Comparison of ENCODE assay signal across 8 cellular contexts in the genomic region with DNA sequence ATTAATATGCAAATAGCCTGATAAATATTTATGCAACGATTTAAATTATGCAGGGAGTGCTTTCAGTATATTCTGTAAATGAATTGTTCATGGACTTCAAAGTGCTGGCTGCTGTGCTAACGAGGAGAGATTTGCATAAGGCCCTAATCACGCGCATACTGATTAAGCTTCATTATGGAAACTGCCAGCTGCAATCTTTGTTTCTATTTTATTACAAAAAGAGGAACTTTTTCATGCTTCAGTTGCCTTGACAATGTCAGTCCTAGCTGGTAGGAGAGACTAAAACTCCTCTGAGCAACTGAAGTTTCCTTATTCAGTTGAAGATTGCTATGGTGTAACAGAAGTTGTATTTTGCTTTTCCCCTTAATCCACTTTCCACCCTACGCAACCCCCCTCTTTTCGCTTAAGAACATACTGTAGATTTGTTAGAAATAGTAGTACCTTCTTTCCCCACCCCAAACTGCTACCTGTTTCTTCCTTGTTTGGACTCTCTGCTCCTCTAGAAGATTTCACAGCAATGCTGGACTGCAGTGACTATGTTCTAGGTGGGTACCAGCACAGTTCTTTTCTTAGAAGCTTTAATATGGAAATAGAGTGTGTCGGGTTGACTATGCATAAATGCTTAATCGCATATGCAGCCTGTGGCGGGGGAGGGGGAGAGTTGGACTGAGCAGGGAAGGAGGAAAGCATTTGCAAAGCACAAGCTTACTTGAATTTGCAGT.
A peak's percentile ranks its signal among the peaks of the same experiment; 100 is the strongest.
DNase-seq lines count a peak whose midpoint lies in the region; ATAC-seq and TF ChIP-seq lines count a peak whose summit lies in the region.

No MANE protein-coding gene starts in this region.

- TF ChIP-seq CTCF in endodermal cell (conservative IDR thresholded peaks at IDR 0.05), result no peak
- TF ChIP-seq CTCF in body of pancreas (IDR thresholded peaks at IDR 0.05), result no peak

- H3K36me3 ChIP-seq in endodermal cell (ENCODE audit: control insufficient read depth, insufficient read depth, low read length) (peaks cover 25% of the 10 kb centered on the region), body of pancreas (replicated peaks in 1 of 2; ENCODE audit: insufficient read depth in 1 of 2, low read depth in 2 of 2) (no peaks in the 10 kb centered on the region)

- H3K4me3 Mint-ChIP-seq in endodermal cell, result peak overlapping the region; percentile 32

- WGBS in endodermal cell (ENCODE audit: insufficient coverage in 1 of 2, insufficient read length in 1 of 2), 2 experiments, result 20 to 25% methylated on average over 1 to 9 of the region's 9 CpGs
- WGBS in body of pancreas, 2 donors, result 71 to 79% methylated on average over 9 of the region's 9 CpGs

- ATAC-seq in GM18498 (IDR thresholded peaks at IDR 0.05; ENCODE audit: unreplicated experiment), result peak; percentile 75
- ATAC-seq in GM21825 (IDR thresholded peaks at IDR 0.05; ENCODE audit: unreplicated experiment), result peak; percentile 69
- no peak for ATAC-seq in body of pancreas

- H3K27ac ChIP-seq in endodermal cell (ENCODE audit: low read depth, low read length) (peak overlapping the region; percentile 32), body of pancreas (no peak overlapping the region)

- peak overlapping the region; percentile 83 for H3K27ac Mint-ChIP-seq in endodermal cell

- H3K4me1 Mint-ChIP-seq in endodermal cell, result peaks cover 35% of the 10 kb centered on the region

- peak overlapping the region; percentile 67 for H3K4me3 ChIP-seq in endodermal cell (ENCODE audit: low read length)
- H3K4me3 ChIP-seq in body of pancreas, result no peak overlapping the region

- peaks cover 28% of the 10 kb centered on the region for H3K36me3 Mint-ChIP-seq in endodermal cell (ENCODE audit: low read depth)

- H3K9me3 Mint-ChIP-seq in endodermal cell, result peaks cover 24% of the 10 kb centered on the region

- peaks cover 3% of the 10 kb centered on the region for H3K4me1 ChIP-seq in endodermal cell (ENCODE audit: control insufficient read depth, insufficient read depth, low read length)
- no peaks in the 10 kb centered on the region for H3K4me1 ChIP-seq in body of pancreas

- no peak overlapping the region for H3K9ac ChIP-seq in endodermal cell (ENCODE audit: extremely low read depth, low read length, poor library complexity, severe bottlenecking)

- H3K9me3 ChIP-seq in endodermal cell (ENCODE audit: control insufficient read depth, low read length), result peaks cover 34% of the 10 kb centered on the region
- H3K9me3 ChIP-seq in body of pancreas, result no peaks in the 10 kb centered on the region

- no peaks in the 10 kb centered on the region for H3K27me3 ChIP-seq in endodermal cell (ENCODE audit: control insufficient read depth, insufficient read depth, low read length, poor library complexity, severe bottlenecking)
- H3K27me3 ChIP-seq in body of pancreas, result no peaks in the 10 kb centered on the region

- no peak for TF ChIP-seq POLR2A in body of pancreas (IDR thresholded peaks at IDR 0.05)

- DNase-seq in Kasumi-1 (lab: John Stamatoyannopoulos, UW), result peak; percentile 82 to 84
- peak; percentile 66 for DNase-seq in endodermal cell
- no peak for DNase-seq in GOT3 (lab: John Stamatoyannopoulos, UW)
- no peak for DNase-seq in epidermal melanocyte (ENCODE audit: insufficient read length, low spot score)
- DNase-seq in body of pancreas, result no peak
- DNase-seq in NCI-H1417 (lab: John Stamatoyannopoulos, UW), result no peak

- no peaks in the 10 kb centered on the region for H3K27me3 Mint-ChIP-seq in endodermal cell (ENCODE audit: insufficient read depth)

- intact Hi-C loops in body of pancreas (cut with DNase I), result no loop called here

Comparison
In these comparisons a context has a peak if more than half of its experiments do, and no peak if none do; other contexts are left out.
1. DNase-seq: peak in Kasumi-1 (2 of 2) and endodermal cell (single experiment); none in GOT3 (single experiment), epidermal melanocyte (single experiment), body of pancreas (0 of 4) and NCI-H1417 (0 of 3).